Comparison of ENCODE assay signal across 8 cellular contexts in genomic region chr15:72339777-72340177, GRCh38. TPM values are rescaled to one million over a fixed set of nuclear protein-coding genes. Genes with fewer than 3 reads are reported as not detected.
DNase-seq lines count a peak whose midpoint lies in the region; ATAC-seq and TF ChIP-seq lines count a peak whose summit lies in the region.

No MANE protein-coding gene starts in this region.

- H3K27me3 ChIP-seq in SJSA1 (replicated peaks) (no peaks in the 10 kb centered on the region), transverse colon (no peaks in the 10 kb centered on the region), HAP-1 (ENCODE audit: low read depth) (no peaks in the 10 kb centered on the region)

- no peak for TF ChIP-seq POLR2A in transverse colon (IDR thresholded peaks at IDR 0.05)

- WGBS in transverse colon (ENCODE audit: low coverage in 1 of 2), 2 donors: 47 to 56% methylated on average over 3 of the region's 3 CpGs

- no peak for ATAC-seq in activated CD8-positive, alpha-beta memory T cell treated with anti-CD3 and anti-CD28 coated beads, Interleukin-2, amount 10 ng/mL, durations not matched to agents 7 days and 5 days

- CTCF ChIA-PET in activated CD8-positive, alpha-beta memory T cell treated with anti-CD3 and anti-CD28 coated beads, Interleukin-2, amount 10 ng/mL, durations not matched to agents 7 days and 5 days (lab: Charles Lee): interaction anchor here (0.7 to 1.4 kb wide), 3 partner anchors 27 to 331 kb away, joined by 3 to 5 read pairs (median 3); no protein-coding TSS in a partner anchor

- peak; percentile 2 for TF ChIP-seq EP300 in transverse colon (IDR thresholded peaks at IDR 0.05; ENCODE audit: low read depth)

- in situ Hi-C loops in transverse colon (cut with MboI; ENCODE audit: low pct_ligation_motif_present in 1 of 4, low pct_unique_long_range_greater_than_20kb in 1 of 4, low sequenced_read_pairs in 3 of 4) (no loop called here), HAP-1 (cut with MboI; ENCODE audit: low sequenced_read_pairs) (no loop called here)

- peak; percentile 3 for DNase-seq in NCI-H748 treated with DMSO at 0.1 percent for 48 hours (lab: John Stamatoyannopoulos, UW)
- DNase-seq in NCI-H748 (lab: John Stamatoyannopoulos, UW; ENCODE audit: unreplicated experiment): no peak
- DNase-seq in SJSA1 (ENCODE audit: low read depth in 1 of 2, low spot score in 2 of 2): peak in 1 of 2 experiments; percentile 66
- DNase-seq in glomerular visceral epithelial cell (ENCODE audit: extremely low spot score): peak; percentile 53
- DNase-seq in transverse colon: no peak
- no peak for DNase-seq in HAP-1 (ENCODE audit: low spot score in 2 of 2)
- DNase-seq in HuH-7 (ENCODE audit: low spot score): no peak
- DNase-seq in activated CD8-positive, alpha-beta memory T cell treated with anti-CD3 and anti-CD28 coated beads, Interleukin-2, amount 10 ng/mL, durations not matched to agents 7 days and 5 days: no peak

- H3K27me3 Mint-ChIP-seq in activated CD8-positive, alpha-beta memory T cell treated with anti-CD3 and anti-CD28 coated beads, Interleukin-2, amount 10 ng/mL, durations not matched to agents 7 days and 5 days: no peaks in the 10 kb centered on the region

- H3K27ac ChIP-seq in SJSA1 (peak overlapping the region; percentile 18; the same call in 1 of the 2 replicates), transverse colon (peak overlapping the region; percentile 33 to 80 (median 66))

- H3K9me3 Mint-ChIP-seq in activated CD8-positive, alpha-beta memory T cell treated with anti-CD3 and anti-CD28 coated beads, Interleukin-2, amount 10 ng/mL, durations not matched to agents 7 days and 5 days (ENCODE audit: low read depth): no peaks in the 10 kb centered on the region

- intact Hi-C loops in transverse colon (cut with DNase I; ENCODE audit: low total_unique reads): no loop called here

- H3K4me3 Mint-ChIP-seq in activated CD8-positive, alpha-beta memory T cell treated with anti-CD3 and anti-CD28 coated beads, Interleukin-2, amount 10 ng/mL, durations not matched to agents 7 days and 5 days: no peak overlapping the region

- H3K27ac Mint-ChIP-seq in activated CD8-positive, alpha-beta memory T cell treated with anti-CD3 and anti-CD28 coated beads, Interleukin-2, amount 10 ng/mL, durations not matched to agents 7 days and 5 days: no peak overlapping the region

- H3K4me1 Mint-ChIP-seq in activated CD8-positive, alpha-beta memory T cell treated with anti-CD3 and anti-CD28 coated beads, Interleukin-2, amount 10 ng/mL, durations not matched to agents 7 days and 5 days: no peaks in the 10 kb centered on the region

- TF ChIP-seq CTCF in transverse colon (IDR thresholded peaks at IDR 0.05): no peak

- no peaks in the 10 kb centered on the region for H3K9me3 ChIP-seq in SJSA1 (replicated peaks)
- H3K9me3 ChIP-seq in transverse colon: no peaks in the 10 kb centered on the region
- H3K9me3 ChIP-seq in HAP-1: 0 out of 2 replicates have a peak, but pooled peaks cover under 1% of the 10 kb centered on the region

- H3K36me3 ChIP-seq in SJSA1 (peaks cover 5% of the 10 kb centered on the region; the same call in 1 of the 2 replicates), transverse colon (peaks cover 0 to 10% (median 0%) of the 10 kb centered on the region in 4 donors), HAP-1 (replicated peaks) (peaks cover 8% of the 10 kb centered on the region; the same call in 1 of the 2 replicates)

- peaks cover 6% of the 10 kb centered on the region for H3K36me3 Mint-ChIP-seq in activated CD8-positive, alpha-beta memory T cell treated with anti-CD3 and anti-CD28 coated beads, Interleukin-2, amount 10 ng/mL, durations not matched to agents 7 days and 5 days

- no peak overlapping the region for H3K4me3 ChIP-seq in SJSA1
- H3K4me3 ChIP-seq in transverse colon: no peak overlapping the region
- no peak overlapping the region for H3K4me3 ChIP-seq in HAP-1

- H3K4me1 ChIP-seq in SJSA1 (replicated peaks): peaks cover 14% of the 10 kb centered on the region
- H3K4me1 ChIP-seq in transverse colon: no peaks in the 10 kb centered on the region
- H3K4me1 ChIP-seq in HAP-1: no peaks in the 10 kb centered on the region

RNA-seq across cellular contexts. Expression of gene CELF6, which starts 19.8 kb away (rescaled TPM):
- 0.08 TPM in 1 of 2 replicates, not detected in the other for total RNA-seq in SJSA1 (2014; rRNA removed; shearing (Covaris generic))
- 10 to 100 TPM in 1 of 4 donors, 1 to 10 TPM in 3; 1.5 to 12.9 (median 4.7) TPM for total RNA-seq in transverse colon
- total RNA-seq in activated CD8-positive, alpha-beta memory T cell treated with anti-CD3 and anti-CD28 coated beads, Interleukin-2, amount 10 ng/mL, durations not matched to agents 7 days and 5 days: under 1 TPM; 0.29 to 0.33 TPM

RNA-seq across cellular contexts. Expression of gene HEXA, which starts 36.0 kb away (rescaled TPM):
- 58.5 and 90.0 TPM in 2 replicates for total RNA-seq in SJSA1 (2014; rRNA removed; shearing (Covaris generic))
- 10 to 100 TPM; 19.9 to 69.9 (median 50.9) TPM for total RNA-seq in transverse colon
- total RNA-seq in activated CD8-positive, alpha-beta memory T cell treated with anti-CD3 and anti-CD28 coated beads, Interleukin-2, amount 10 ng/mL, durations not matched to agents 7 days and 5 days: 10 to 100 TPM; 92.1 to 95.5 TPM

RNA-seq across cellular contexts. Expression of gene TMEM202, which starts 58.3 kb away (rescaled TPM):
- total RNA-seq in SJSA1 (2014; rRNA removed; shearing (Covaris generic)): not detected in 2 replicates
- total RNA-seq in transverse colon: not detected
- not detected for total RNA-seq in activated CD8-positive, alpha-beta memory T cell treated with anti-CD3 and anti-CD28 coated beads, Interleukin-2, amount 10 ng/mL, durations not matched to agents 7 days and 5 days

Comparison
In these comparisons a context has a peak if more than half of its experiments do, and no peak if none do; other contexts are left out.
1. DNase-seq: peak in NCI-H748 treated with DMSO at 0.1 percent for 48 hours (single experiment) and glomerular visceral epithelial cell (single experiment); none in NCI-H748 (single experiment), transverse colon (single experiment), HAP-1 (0 of 2), HuH-7 (single experiment) and activated CD8-positive, alpha-beta memory T cell treated with anti-CD3 and anti-CD28 coated beads, Interleukin-2, amount 10 ng/mL, durations not matched to agents 7 days and 5 days (single experiment).